In genomic region chr15:76169013-76169412, GRCh38 we compare ENCODE assay signal across 13 cellular contexts.
DNase-seq lines count a peak whose midpoint lies in the region; ATAC-seq and TF ChIP-seq lines count a peak whose summit lies in the region.
"Had no signal": no experiment of that assay in that cellular context is flagged by ENCODE, and none has a peak within 500 bp of the region (broad histone marks: within the 10 kb centered on the region; RNA-seq: fewer than 3 reads in every experiment).

No MANE protein-coding gene starts in this region.

- H3K4me1 Mint-ChIP-seq in activated CD8-positive, alpha-beta memory T cell treated with anti-CD3 and anti-CD28 coated beads, Interleukin-2, amount 10 ng/mL, durations not matched to agents 7 days and 5 days = no peaks in the 10 kb centered on the region
- no peaks in the 10 kb centered on the region for H3K4me1 Mint-ChIP-seq in stimulated activated memory B cell treated with anti-CD40 and anti-IgM and Interleukin-4, amounts not matched to agents 10 μg/mL and 1 μg/mL and 100 μg/mL, for 72 hours

- H3K4me3 Mint-ChIP-seq in activated CD8-positive, alpha-beta memory T cell treated with anti-CD3 and anti-CD28 coated beads, Interleukin-2, amount 10 ng/mL, durations not matched to agents 7 days and 5 days = no peak overlapping the region
- H3K4me3 Mint-ChIP-seq in stimulated activated memory B cell treated with anti-CD40 and anti-IgM and Interleukin-4, amounts not matched to agents 10 μg/mL and 1 μg/mL and 100 μg/mL, for 72 hours = no peak overlapping the region

- no peaks in the 10 kb centered on the region for H3K36me3 Mint-ChIP-seq in activated CD8-positive, alpha-beta memory T cell treated with anti-CD3 and anti-CD28 coated beads, Interleukin-2, amount 10 ng/mL, durations not matched to agents 7 days and 5 days
- H3K36me3 Mint-ChIP-seq in stimulated activated memory B cell treated with anti-CD40 and anti-IgM and Interleukin-4, amounts not matched to agents 10 μg/mL and 1 μg/mL and 100 μg/mL, for 72 hours = no peaks in the 10 kb centered on the region

- no peaks in the 10 kb centered on the region for H3K9me3 Mint-ChIP-seq in activated CD8-positive, alpha-beta memory T cell treated with anti-CD3 and anti-CD28 coated beads, Interleukin-2, amount 10 ng/mL, durations not matched to agents 7 days and 5 days (ENCODE audit: low read depth)
- H3K9me3 Mint-ChIP-seq in stimulated activated memory B cell treated with anti-CD40 and anti-IgM and Interleukin-4, amounts not matched to agents 10 μg/mL and 1 μg/mL and 100 μg/mL, for 72 hours = no peaks in the 10 kb centered on the region

- H3K27me3 Mint-ChIP-seq in activated CD8-positive, alpha-beta memory T cell treated with anti-CD3 and anti-CD28 coated beads, Interleukin-2, amount 10 ng/mL, durations not matched to agents 7 days and 5 days = peaks cover 12% of the 10 kb centered on the region
- H3K27me3 Mint-ChIP-seq in stimulated activated memory B cell treated with anti-CD40 and anti-IgM and Interleukin-4, amounts not matched to agents 10 μg/mL and 1 μg/mL and 100 μg/mL, for 72 hours = peaks cover 25% of the 10 kb centered on the region

- H3K36me3 ChIP-seq in OCI-LY3 (replicated peaks; ENCODE audit: low read depth, low read length) = no peaks in the 10 kb centered on the region
- H3K36me3 ChIP-seq: lower lobe of right lung, upper lobe of left lung had no signal

- H3K4me3 ChIP-seq in OCI-LY3 (ENCODE audit: low read length) = no peak overlapping the region
- H3K4me3 ChIP-seq in choroid plexus epithelial cell (ENCODE audit: low read depth, low read length) = no peak overlapping the region
- H3K4me3 ChIP-seq: lower lobe of right lung, upper lobe of left lung had no signal

- ATAC-seq in activated CD8-positive, alpha-beta memory T cell treated with anti-CD3 and anti-CD28 coated beads, Interleukin-2, amount 10 ng/mL, durations not matched to agents 7 days and 5 days = peak; percentile 33
- peak; percentile 34 for ATAC-seq in stimulated activated memory B cell treated with anti-CD40 and anti-IgM and Interleukin-4, amounts not matched to agents 10 μg/mL and 1 μg/mL and 100 μg/mL, for 72 hours
- no peak for ATAC-seq in HG02981 (IDR thresholded peaks at IDR 0.05; ENCODE audit: unreplicated experiment)

- H2AFZ ChIP-seq in OCI-LY3 (ENCODE audit: low read depth, low read length) = peak overlapping the region; percentile 83

- H3K27ac ChIP-seq in OCI-LY3 (ENCODE audit: low read length) = no peak overlapping the region
- H3K27ac ChIP-seq: epithelial cell of prostate, lower lobe of right lung, upper lobe of left lung had no signal

- no peaks in the 10 kb centered on the region for H3K79me2 ChIP-seq in OCI-LY3 (ENCODE audit: low read length)

- H3K27me3 ChIP-seq in OCI-LY3 (ENCODE audit: low read depth, low read length) = peaks cover 3% of the 10 kb centered on the region; the same call in 1 of the 2 replicates
- H3K27me3 ChIP-seq: upper lobe of left lung had no signal

- no peak for DNase-seq in activated CD8-positive, alpha-beta memory T cell treated with anti-CD3 and anti-CD28 coated beads, Interleukin-2, amount 10 ng/mL, durations not matched to agents 7 days and 5 days
- DNase-seq in activated CD8-positive, alpha-beta memory T cell treated with anti-CD3 and anti-CD28 coated beads, Interleukin-2, amount 50 U/mL, for 48 hours = no peak
- DNase-seq in choroid plexus epithelial cell (ENCODE audit: low read depth) (peak; percentile 46), NCI-H1048 (lab: John Stamatoyannopoulos, UW) (no peak), activated gamma-delta T cell treated with Interleukin-2 at 50 U/mL for 16 hours (no peak)
- DNase-seq: activated naive CD4-positive, alpha-beta T cell; lower lobe of right lung; T-helper 1 cell; upper lobe of left lung had no signal

- TF ChIP-seq CTCF in OCI-LY3 (IDR thresholded peaks at IDR 0.05; ENCODE audit: low read depth, low read length) = no peak
- no peak for TF ChIP-seq CTCF in choroid plexus epithelial cell (conservative IDR thresholded peaks at IDR 0.05; ENCODE audit: low read depth, low read length)

- H4K20me1 ChIP-seq in OCI-LY3 (ENCODE audit: insufficient read depth, low read length) = no peaks in the 10 kb centered on the region

- H3K9ac ChIP-seq in OCI-LY3 (ENCODE audit: low read length) = no peak overlapping the region

- H3K4me2 ChIP-seq in OCI-LY3 (ENCODE audit: low read length) = peak overlapping the region; percentile 38

- no peaks in the 10 kb centered on the region for H3K9me3 ChIP-seq in OCI-LY3 (ENCODE audit: insufficient read depth, low read length)
- H3K9me3 ChIP-seq: lower lobe of right lung, upper lobe of left lung had no signal

- CTCF ChIA-PET in activated CD8-positive, alpha-beta memory T cell treated with anti-CD3 and anti-CD28 coated beads, Interleukin-2, amount 10 ng/mL, durations not matched to agents 7 days and 5 days (lab: Charles Lee) = no interaction called here

- peaks cover 5% of the 10 kb centered on the region; the same call in 1 of the 2 replicates for H3K4me1 ChIP-seq in OCI-LY3 (ENCODE audit: low read length)

- no peak overlapping the region for H3K27ac Mint-ChIP-seq in activated CD8-positive, alpha-beta memory T cell treated with anti-CD3 and anti-CD28 coated beads, Interleukin-2, amount 10 ng/mL, durations not matched to agents 7 days and 5 days
- no peak overlapping the region for H3K27ac Mint-ChIP-seq in stimulated activated memory B cell treated with anti-CD40 and anti-IgM and Interleukin-4, amounts not matched to agents 10 μg/mL and 1 μg/mL and 100 μg/mL, for 72 hours
